7 cellular contexts compared by ENCODE assay signal in genomic region chr22:46035380-46035741, GRCh38. TPM values are rescaled to one million over a fixed set of nuclear protein-coding genes. Genes with fewer than 3 reads are reported as not detected.
DNase-seq lines count a peak whose midpoint lies in the region; ATAC-seq lines count a peak whose summit lies in the region.

No MANE protein-coding gene starts in this region.

- H3K9me3 ChIP-seq in HUES48 (ENCODE audit: control insufficient read depth, insufficient read depth, low read length) (no peaks in the 10 kb centered on the region), iPS-15b (ENCODE audit: control insufficient read depth, insufficient read depth, low read length) (no peaks in the 10 kb centered on the region)

- H3K36me3 ChIP-seq in HUES48 (ENCODE audit: control insufficient read depth, insufficient read depth, low read length), result no peaks in the 10 kb centered on the region
- no peaks in the 10 kb centered on the region for H3K36me3 ChIP-seq in iPS-15b (ENCODE audit: control insufficient read depth, insufficient read depth, low read length)

- no peak for ATAC-seq in activated T-helper 17 cell treated with anti-CD3 and anti-CD28 coated beads, Interleukin-2, amount 50 U/mL, for 72 hours (replicated peaks)
- ATAC-seq in stimulated activated memory B cell treated with anti-CD40 and anti-IgM and Interleukin-4, amounts not matched to agents 10 μg/mL and 1 μg/mL and 100 μg/mL, for 72 hours, result no peak
- ATAC-seq in GM18907 (IDR thresholded peaks at IDR 0.05; ENCODE audit: unreplicated experiment) (no peak), HG03045 (IDR thresholded peaks at IDR 0.05; ENCODE audit: unreplicated experiment) (no peak)

- H3K27me3 Mint-ChIP-seq in activated T-helper 17 cell treated with anti-CD3 and anti-CD28 coated beads, Interleukin-2, amount 50 U/mL, for 72 hours, result no peaks in the 10 kb centered on the region
- no peaks in the 10 kb centered on the region for H3K27me3 Mint-ChIP-seq in stimulated activated memory B cell treated with anti-CD40 and anti-IgM and Interleukin-4, amounts not matched to agents 10 μg/mL and 1 μg/mL and 100 μg/mL, for 72 hours

- H3K4me3 Mint-ChIP-seq in activated T-helper 17 cell treated with anti-CD3 and anti-CD28 coated beads, Interleukin-2, amount 50 U/mL, for 72 hours, result peak overlapping the region; percentile 76
- peak overlapping the region; percentile 91 for H3K4me3 Mint-ChIP-seq in stimulated activated memory B cell treated with anti-CD40 and anti-IgM and Interleukin-4, amounts not matched to agents 10 μg/mL and 1 μg/mL and 100 μg/mL, for 72 hours

- H3K9me3 Mint-ChIP-seq in activated T-helper 17 cell treated with anti-CD3 and anti-CD28 coated beads, Interleukin-2, amount 50 U/mL, for 72 hours, result no peaks in the 10 kb centered on the region
- H3K9me3 Mint-ChIP-seq in stimulated activated memory B cell treated with anti-CD40 and anti-IgM and Interleukin-4, amounts not matched to agents 10 μg/mL and 1 μg/mL and 100 μg/mL, for 72 hours, result no peaks in the 10 kb centered on the region

- H3K4me1 ChIP-seq in HUES48 (ENCODE audit: control insufficient read depth, insufficient read depth, low read length) (peaks cover 18% of the 10 kb centered on the region), iPS-15b (ENCODE audit: control insufficient read depth, insufficient read depth, low read length) (peaks cover 5% of the 10 kb centered on the region)

- H3K4me3 ChIP-seq in HUES48 (ENCODE audit: low read depth, low read length), result peak overlapping the region; percentile 79
- H3K4me3 ChIP-seq in iPS-15b (ENCODE audit: low read depth, low read length), result peak overlapping the region; percentile 84

- no peaks in the 10 kb centered on the region for H3K36me3 Mint-ChIP-seq in activated T-helper 17 cell treated with anti-CD3 and anti-CD28 coated beads, Interleukin-2, amount 50 U/mL, for 72 hours (ENCODE audit: low read depth)
- H3K36me3 Mint-ChIP-seq in stimulated activated memory B cell treated with anti-CD40 and anti-IgM and Interleukin-4, amounts not matched to agents 10 μg/mL and 1 μg/mL and 100 μg/mL, for 72 hours, result no peaks in the 10 kb centered on the region

- no peak for DNase-seq in HCEC 1CT

- no peak overlapping the region for H3K27ac Mint-ChIP-seq in activated T-helper 17 cell treated with anti-CD3 and anti-CD28 coated beads, Interleukin-2, amount 50 U/mL, for 72 hours
- H3K27ac Mint-ChIP-seq in stimulated activated memory B cell treated with anti-CD40 and anti-IgM and Interleukin-4, amounts not matched to agents 10 μg/mL and 1 μg/mL and 100 μg/mL, for 72 hours, result peak overlapping the region; percentile 89

- H3K27ac ChIP-seq in HUES48 (ENCODE audit: low read depth, low read length), result peak overlapping the region; percentile 80

- H3K27me3 ChIP-seq in HUES48 (ENCODE audit: control insufficient read depth, insufficient read depth, low read length), result no peaks in the 10 kb centered on the region
- no peaks in the 10 kb centered on the region for H3K27me3 ChIP-seq in iPS-15b (ENCODE audit: control insufficient read depth, insufficient read depth, low read length)

- peaks cover 10% of the 10 kb centered on the region for H3K4me1 Mint-ChIP-seq in activated T-helper 17 cell treated with anti-CD3 and anti-CD28 coated beads, Interleukin-2, amount 50 U/mL, for 72 hours
- peaks cover 11% of the 10 kb centered on the region for H3K4me1 Mint-ChIP-seq in stimulated activated memory B cell treated with anti-CD40 and anti-IgM and Interleukin-4, amounts not matched to agents 10 μg/mL and 1 μg/mL and 100 μg/mL, for 72 hours

- H3K9ac ChIP-seq in HUES48 (ENCODE audit: low read depth, low read length), result no peak overlapping the region
- H3K9ac ChIP-seq in iPS-15b (ENCODE audit: low read depth, low read length), result peak overlapping the region; percentile 82

RNA-seq across cellular contexts. Expression of gene WNT7B, which starts 58.4 kb away (rescaled TPM):
- not detected for total RNA-seq in activated T-helper 17 cell treated with anti-CD3 and anti-CD28 coated beads, Interleukin-2, amount 50 U/mL, for 72 hours
